In genomic region chr3:100548053-100548452, GRCh38 we compare ENCODE assay signal across 20 cellular contexts. TPM values are rescaled to one million over a fixed set of nuclear protein-coding genes. Genes with fewer than 3 reads are reported as not detected.
DNase-seq lines count a peak whose midpoint lies in the region; TF ChIP-seq lines count a peak whose summit lies in the region.
"Had no signal": no experiment of that assay in that cellular context is flagged by ENCODE, and none has a peak within 500 bp of the region (broad histone marks: within the 10 kb centered on the region; RNA-seq: fewer than 3 reads in every experiment).

No MANE protein-coding gene starts in this region.

- peak; percentile 37 to 79 (median 54) for DNase-seq in NCI-H1417 (lab: John Stamatoyannopoulos, UW)
- no peak for DNase-seq in NCI-H1417 treated with DMSO at 0.1 percent for 48 hours (lab: John Stamatoyannopoulos, UW)
- peak; percentile 64 for DNase-seq in NCI-H524 treated with DMSO at 0.1 percent for 48 hours (lab: John Stamatoyannopoulos, UW)
- peak; percentile 64 for DNase-seq in epithelial cell of esophagus (ENCODE audit: low read depth)
- no peak for DNase-seq in type B pancreatic cell (ENCODE audit: extremely low spot score, unreplicated experiment)
- DNase-seq in NCI-H446 (lab: John Stamatoyannopoulos, UW) = no peak
- no peak for DNase-seq in activated naive CD4-positive, alpha-beta T cell treated with anti-CD3 and anti-CD28 coated beads, Interleukin-2, amount 10 ng/mL, durations not matched to agents 7 days and 5 days
- DNase-seq: activated CD4-positive, alpha-beta memory T cell treated with anti-CD3 and anti-CD28 coated beads, Interleukin-2, amount 10 ng/mL, durations not matched to agents 7 days and 5 days; activated T-cell treated with anti-CD3 and anti-CD28 coated beads, Interleukin-2, amount 50 U/mL, for 24 hours; DMS 273 treated with DMSO at 0.1 percent for 48 hours; Karpas-422; left colon; NCI-H2029; stimulated activated CD4-positive, alpha-beta T cell treated with anti-CD3 and anti-CD28 coated beads, Interleukin-15, amount 100 ng/mL, for 24 hours; thyroid gland had no signal

- no peak for TF ChIP-seq CTCF in epithelial cell of esophagus (IDR thresholded peaks at IDR 0.05; ENCODE audit: insufficient read depth, low read depth, low read length, missing control alignments)
- TF ChIP-seq CTCF in type B pancreatic cell (conservative IDR thresholded peaks at IDR 0.05) = no peak

- H3K27ac ChIP-seq in skin epidermis = peak overlapping the region in 11 of 21 experiments; percentile 8 to 63 (median 40)
- H3K27ac ChIP-seq: BLaER1, thyroid gland had no signal

- H3K4me3 ChIP-seq in epithelial cell of esophagus (ENCODE audit: low read length) = no peak overlapping the region
- no peak overlapping the region for H3K4me3 ChIP-seq in skin epidermis
- H3K4me3 ChIP-seq: BLaER1, thyroid gland had no signal

- peaks cover 11% of the 10 kb centered on the region for H3K27me3 Mint-ChIP-seq in type B pancreatic cell
- H3K27me3 Mint-ChIP-seq in activated naive CD4-positive, alpha-beta T cell treated with anti-CD3 and anti-CD28 coated beads, Interleukin-2, amount 10 ng/mL, durations not matched to agents 7 days and 5 days = no peaks in the 10 kb centered on the region

- no peaks in the 10 kb centered on the region for H3K4me1 Mint-ChIP-seq in type B pancreatic cell (ENCODE audit: unreplicated experiment)
- no peaks in the 10 kb centered on the region for H3K4me1 Mint-ChIP-seq in activated naive CD4-positive, alpha-beta T cell treated with anti-CD3 and anti-CD28 coated beads, Interleukin-2, amount 10 ng/mL, durations not matched to agents 7 days and 5 days
- H3K4me1 Mint-ChIP-seq: activated CD4-positive, alpha-beta memory T cell treated with anti-CD3 and anti-CD28 coated beads, Interleukin-2, amount 10 ng/mL, durations not matched to agents 7 days and 5 days; stimulated activated memory B cell treated with anti-CD40 and anti-IgM and Interleukin-4, amounts not matched to agents 10 μg/mL and 1 μg/mL and 100 μg/mL, for 72 hours had no signal

- CTCF ChIA-PET in activated naive CD4-positive, alpha-beta T cell treated with anti-CD3 and anti-CD28 coated beads, Interleukin-2, amount 10 ng/mL, durations not matched to agents 7 days and 5 days (lab: Charles Lee) = no interaction called here

- peaks cover 7% of the 10 kb centered on the region for H3K36me3 Mint-ChIP-seq in type B pancreatic cell
- H3K36me3 Mint-ChIP-seq in activated naive CD4-positive, alpha-beta T cell treated with anti-CD3 and anti-CD28 coated beads, Interleukin-2, amount 10 ng/mL, durations not matched to agents 7 days and 5 days = no peaks in the 10 kb centered on the region
- H3K36me3 Mint-ChIP-seq: activated naive CD4-positive, alpha-beta T cell treated with anti-CD3 and anti-CD28 coated beads, Interleukin-2, amount 50 U/mL, for 72 hours; stimulated activated memory B cell treated with anti-CD40 and anti-IgM and Interleukin-4, amounts not matched to agents 10 μg/mL and 1 μg/mL and 100 μg/mL, for 72 hours had no signal

- no peak overlapping the region for H3K4me3 Mint-ChIP-seq in type B pancreatic cell
- H3K4me3 Mint-ChIP-seq in activated naive CD4-positive, alpha-beta T cell treated with anti-CD3 and anti-CD28 coated beads, Interleukin-2, amount 10 ng/mL, durations not matched to agents 7 days and 5 days = no peak overlapping the region
- H3K4me3 Mint-ChIP-seq: activated CD4-positive, alpha-beta memory T cell treated with anti-CD3 and anti-CD28 coated beads, Interleukin-2, amount 10 ng/mL, durations not matched to agents 7 days and 5 days; activated T-cell treated with anti-CD3 and anti-CD28 coated beads, Interleukin-2, amount 50 U/mL, for 24 hours; stimulated activated memory B cell treated with anti-CD40 and anti-IgM and Interleukin-4, amounts not matched to agents 10 μg/mL and 1 μg/mL and 100 μg/mL, for 72 hours; T-helper 1 cell treated with Interleukin-12 subunit alpha and Interleukin-12 subunit beta and Interleukin-4 antibody, amounts not matched to agents 30 μg/mL and 1 μg/mL, for 36 hours had no signal

- H3K9me3 Mint-ChIP-seq in type B pancreatic cell = peaks cover 3% of the 10 kb centered on the region
- H3K9me3 Mint-ChIP-seq in activated naive CD4-positive, alpha-beta T cell treated with anti-CD3 and anti-CD28 coated beads, Interleukin-2, amount 10 ng/mL, durations not matched to agents 7 days and 5 days = no peaks in the 10 kb centered on the region
- H3K9me3 Mint-ChIP-seq: activated CD4-positive, alpha-beta memory T cell treated with anti-CD3 and anti-CD28 coated beads, Interleukin-2, amount 10 ng/mL, durations not matched to agents 7 days and 5 days; activated naive CD4-positive, alpha-beta T cell treated with anti-CD3 and anti-CD28 coated beads, Interleukin-2, amount 50 U/mL, for 72 hours; activated T-cell treated with anti-CD3 and anti-CD28 coated beads, Interleukin-2, amount 50 U/mL, for 24 hours; stimulated activated memory B cell treated with anti-CD40 and anti-IgM and Interleukin-4, amounts not matched to agents 10 μg/mL and 1 μg/mL and 100 μg/mL, for 72 hours; T-helper 1 cell treated with Interleukin-12 subunit alpha and Interleukin-12 subunit beta and Interleukin-4 antibody, amounts not matched to agents 30 μg/mL and 1 μg/mL, for 36 hours had no signal

- H3K27ac Mint-ChIP-seq in type B pancreatic cell = no peak overlapping the region
- H3K27ac Mint-ChIP-seq in activated naive CD4-positive, alpha-beta T cell treated with anti-CD3 and anti-CD28 coated beads, Interleukin-2, amount 10 ng/mL, durations not matched to agents 7 days and 5 days = no peak overlapping the region
- H3K27ac Mint-ChIP-seq: activated CD4-positive, alpha-beta memory T cell treated with anti-CD3 and anti-CD28 coated beads, Interleukin-2, amount 10 ng/mL, durations not matched to agents 7 days and 5 days; activated naive CD4-positive, alpha-beta T cell treated with anti-CD3 and anti-CD28 coated beads, Interleukin-2, amount 50 U/mL, for 72 hours; activated T-cell treated with anti-CD3 and anti-CD28 coated beads, Interleukin-2, amount 50 U/mL, for 24 hours; stimulated activated memory B cell treated with anti-CD40 and anti-IgM and Interleukin-4, amounts not matched to agents 10 μg/mL and 1 μg/mL and 100 μg/mL, for 72 hours; T-helper 1 cell treated with Interleukin-12 subunit alpha and Interleukin-12 subunit beta and Interleukin-4 antibody, amounts not matched to agents 30 μg/mL and 1 μg/mL, for 36 hours had no signal

RNA-seq across cellular contexts. Expression of gene TMEM45A, which starts 55.6 kb away (rescaled TPM):
- 9.6 and 18.4 TPM in 2 replicates for total RNA-seq in type B pancreatic cell (ENCODE audit: low replicate concordance)

Comparison
In these comparisons a context has a peak if more than half of its experiments do, and no peak if none do; other contexts are left out.
1. DNase-seq: peak in NCI-H1417 (3 of 3), NCI-H524 treated with DMSO at 0.1 percent for 48 hours (single experiment) and epithelial cell of esophagus (single experiment); none in NCI-H1417 treated with DMSO at 0.1 percent for 48 hours (single experiment), type B pancreatic cell (single experiment), NCI-H446 (0 of 2) and activated naive CD4-positive, alpha-beta T cell treated with anti-CD3 and anti-CD28 coated beads, Interleukin-2, amount 10 ng/mL, durations not matched to agents 7 days and 5 days (single experiment).